Comparison of ENCODE assay signal across 13 cellular contexts in the genomic region with DNA sequence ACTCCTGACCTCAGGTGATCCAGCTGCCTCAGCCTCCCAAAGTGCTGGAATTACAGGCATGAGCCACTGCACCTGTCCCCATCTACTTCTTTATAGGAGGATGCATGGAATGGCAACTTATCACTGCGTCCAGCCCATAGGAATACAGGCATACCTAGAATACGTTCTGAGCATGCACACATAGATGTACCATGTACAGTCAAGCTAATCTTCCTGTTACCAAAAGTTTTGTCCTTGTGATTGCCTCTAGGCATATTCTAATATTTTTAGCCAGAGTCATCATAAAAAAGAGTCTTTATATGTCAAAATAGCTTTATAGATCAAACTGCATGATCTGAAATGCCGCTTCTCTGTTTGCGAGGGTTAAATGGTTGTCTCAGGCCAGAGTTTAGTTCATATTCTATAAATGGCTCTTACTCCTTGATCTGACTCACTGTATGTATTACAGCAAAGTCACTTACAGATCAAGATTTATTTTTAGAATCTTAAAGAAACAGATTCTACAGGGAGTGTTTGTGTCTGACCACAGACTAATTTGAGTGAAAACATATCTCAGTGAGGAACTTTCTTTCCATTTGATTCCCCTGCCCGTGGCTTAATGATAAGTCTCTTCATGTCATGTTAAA.
DNase-seq lines count a peak whose midpoint lies in the region; ATAC-seq and TF ChIP-seq lines count a peak whose summit lies in the region.
"Had no signal": no experiment of that assay in that cellular context is flagged by ENCODE, and none has a peak within 500 bp of the region (broad histone marks: within the 10 kb centered on the region; RNA-seq: fewer than 3 reads in every experiment).

No MANE protein-coding gene starts in this region.

- in situ Hi-C loops in astrocyte of the spinal cord (cut with HindIII; ENCODE audit: low sequenced_read_pairs): no loop called here

- DNase-seq in AG20443 (ENCODE audit: low spot score) (peak; percentile 58), astrocyte of the spinal cord (ENCODE audit: low read depth, low spot score) (peak; percentile 67), kidney glomerular epithelial cell (lab: John Stamatoyannopoulos, UW) (peak; percentile 62), NCI-H1105 (lab: John Stamatoyannopoulos, UW) (no peak)
- DNase-seq: activated CD4-positive, CD25-positive, alpha-beta regulatory T cell; activated T-cell treated with anti-CD3 and anti-CD28 coated beads, Interleukin-2, amount 50 U/mL, for 1 hour; AML-193 had no signal

- ATAC-seq in HG03565 (IDR thresholded peaks at IDR 0.05; ENCODE audit: unreplicated experiment) (peak; percentile 35), GM18505 (IDR thresholded peaks at IDR 0.05; ENCODE audit: unreplicated experiment) (no peak), GM18909 (IDR thresholded peaks at IDR 0.05; ENCODE audit: poor library complexity, unreplicated experiment) (no peak), GM21447 (IDR thresholded peaks at IDR 0.05; ENCODE audit: unreplicated experiment) (no peak)
- ATAC-seq: gastroesophageal sphincter had no signal

- no peak for TF ChIP-seq CTCF in astrocyte of the spinal cord (IDR thresholded peaks at IDR 0.05; ENCODE audit: low read depth, low read length)

- TF ChIP-seq POLR2A in GM18505 (IDR thresholded peaks at IDR 0.05; ENCODE audit: borderline replicate concordance, extremely low read depth, insufficient read depth, insufficient read length): no peak

- no peak overlapping the region for H3K4me3 ChIP-seq in astrocyte of the spinal cord (ENCODE audit: low read depth, low read length)
- H3K4me3 ChIP-seq: gastroesophageal sphincter, SJSA1 had no signal
